12 cellular contexts compared by ENCODE assay signal in genomic region chr6:89566011-89566775, GRCh38.
"Had no signal": no experiment of that assay in that cellular context is flagged by ENCODE, and none has a peak within 500 bp of the region (broad histone marks: within the 10 kb centered on the region; RNA-seq: fewer than 3 reads in every experiment).

No MANE protein-coding gene starts in this region.

- H3K27me3 ChIP-seq: upper lobe of right lung had no signal

- H3K36me3 ChIP-seq: upper lobe of right lung had no signal

- H3K27ac ChIP-seq: upper lobe of right lung, VCaP had no signal

- ATAC-seq: naive thymus-derived CD4-positive, alpha-beta T cell; sciatic nerve; stimulated activated naive B cell treated with anti-CD40 and anti-IgM and Interleukin-4, amounts not matched to agents 10 μg/mL and 1 μg/mL and 100 μg/mL, for 72 hours; upper lobe of right lung had no signal

- H3K9me3 ChIP-seq: esophagus squamous epithelium, upper lobe of right lung had no signal

- DNase-seq: activated CD4-positive, alpha-beta T cell treated with anti-CD3 and anti-CD28 coated beads for 4 hours; activated naive CD4-positive, alpha-beta T cell treated with anti-CD3 and anti-CD28 coated beads, Interleukin-2, amount 10 ng/mL, durations not matched to agents 7 days and 5 days; central memory CD4-positive, alpha-beta T cell; esophagus squamous epithelium; foreskin fibroblast; naive thymus-derived CD4-positive, alpha-beta T cell; stimulated activated CD4-positive, alpha-beta T cell treated with anti-CD3 and anti-CD28 coated beads, Interleukin-2, amount 100 ng/mL, for 24 hours; stimulated activated naive B cell treated with anti-CD40 and anti-IgM and Interleukin-4, amounts not matched to agents 10 μg/mL and 1 μg/mL and 100 μg/mL, for 72 hours; SW 1271; upper lobe of right lung had no signal

- H3K4me3 ChIP-seq: esophagus squamous epithelium, upper lobe of right lung had no signal
